In genomic region chr11:116556483-116556882, GRCh38 we compare ENCODE assay signal across 38 cellular contexts.
"Had no signal": no experiment of that assay in that cellular context is flagged by ENCODE, and none has a peak within 500 bp of the region (broad histone marks: within the 10 kb centered on the region; RNA-seq: fewer than 3 reads in every experiment).

No MANE protein-coding gene starts in this region.

- H3K9me3 ChIP-seq: ascending aorta, body of pancreas, breast epithelium had no signal

- H3K4me3 ChIP-seq: ascending aorta, body of pancreas, breast epithelium, cardiac muscle cell had no signal

- H3K4me3 Mint-ChIP-seq: activated naive CD4-positive, alpha-beta T cell treated with anti-CD3 and anti-CD28 coated beads for 36 hours; activated naive CD4-positive, alpha-beta T cell treated with anti-CD3 and anti-CD28 coated beads, Interleukin-2, amount 10 ng/mL, durations not matched to agents 7 days and 5 days; activated naive CD4-positive, alpha-beta T cell treated with anti-CD3 and anti-CD28 coated beads, Interleukin-2, amount 50 U/mL, for 24 hours; activated naive CD8-positive, alpha-beta T cell; activated naive CD8-positive, alpha-beta T cell treated with anti-CD3 and anti-CD28 coated beads for 36 hours; activated naive CD8-positive, alpha-beta T cell treated with anti-CD3 and anti-CD28 coated beads, Interleukin-2, amount 10 ng/mL, durations not matched to agents 7 days and 5 days; activated naive CD8-positive, alpha-beta T cell treated with anti-CD3 and anti-CD28 coated beads, Interleukin-2, amount 50 U/mL, for 24 hours; activated T-cell treated with anti-CD3 and anti-CD28 coated beads, Interleukin-2, amount 50 U/mL, for 24 hours; activated T-cell treated with anti-CD3 and anti-CD28 coated beads, Interleukin-2, amount 50 U/mL, for 4 hours; activated T-cell treated with anti-CD3 and anti-CD28 coated beads, Interleukin-2, amount 50 U/mL, for 72 hours; activated T-helper 1 cell treated with anti-CD3 and anti-CD28 coated beads, Interleukin-12 subunit alpha, Interleukin-12 subunit beta, Interleukin-2, Interleukin-4 antibody, amounts not matched to agents 30 ng/mL and 10 ng/mL and 1 ng/mL, durations not matched to agents 14 hours and 24 hours and 36 hours; activated T-helper 17 cell treated with anti-CD3 and anti-CD28 coated beads, Interleukin-2, amount 50 U/mL, for 72 hours; brain; central memory CD8-positive, alpha-beta T cell had no signal

- H3K27me3 ChIP-seq: ascending aorta, body of pancreas, brain microvascular endothelial cell, breast epithelium, cardiac muscle cell had no signal

- ATAC-seq: activated naive CD4-positive, alpha-beta T cell treated with anti-CD3 and anti-CD28 coated beads, Interleukin-2, amount 50 U/mL, for 72 hours; activated naive CD8-positive, alpha-beta T cell treated with anti-CD3 and anti-CD28 coated beads, Interleukin-2, amount 50 U/mL, for 24 hours; activated T-cell treated with anti-CD3 and anti-CD28 coated beads, Interleukin-2, amount 50 U/mL, for 4 hours; activated T-cell treated with anti-CD3 and anti-CD28 coated beads, Interleukin-2, amount 50 U/mL, for 72 hours; activated T-helper 17 cell treated with anti-CD3 and anti-CD28 coated beads, Interleukin-2, amount 50 U/mL, for 72 hours; body of pancreas had no signal

- H3K27ac Mint-ChIP-seq: activated naive CD4-positive, alpha-beta T cell treated with anti-CD3 and anti-CD28 coated beads for 36 hours; activated naive CD4-positive, alpha-beta T cell treated with anti-CD3 and anti-CD28 coated beads, Interleukin-2, amount 10 ng/mL, durations not matched to agents 7 days and 5 days; activated naive CD4-positive, alpha-beta T cell treated with anti-CD3 and anti-CD28 coated beads, Interleukin-2, amount 50 U/mL, for 24 hours; activated naive CD4-positive, alpha-beta T cell treated with anti-CD3 and anti-CD28 coated beads, Interleukin-2, amount 50 U/mL, for 72 hours; activated naive CD8-positive, alpha-beta T cell; activated naive CD8-positive, alpha-beta T cell treated with anti-CD3 and anti-CD28 coated beads for 36 hours; activated naive CD8-positive, alpha-beta T cell treated with anti-CD3 and anti-CD28 coated beads, Interleukin-2, amount 10 ng/mL, durations not matched to agents 7 days and 5 days; activated naive CD8-positive, alpha-beta T cell treated with anti-CD3 and anti-CD28 coated beads, Interleukin-2, amount 50 U/mL, for 24 hours; activated T-cell treated with anti-CD3 and anti-CD28 coated beads, Interleukin-2, amount 50 U/mL, for 24 hours; activated T-cell treated with anti-CD3 and anti-CD28 coated beads, Interleukin-2, amount 50 U/mL, for 72 hours; activated T-helper 1 cell treated with anti-CD3 and anti-CD28 coated beads, Interleukin-12 subunit alpha, Interleukin-12 subunit beta, Interleukin-2, Interleukin-4 antibody, amounts not matched to agents 30 ng/mL and 10 ng/mL and 1 ng/mL, durations not matched to agents 14 hours and 24 hours and 36 hours; activated T-helper 17 cell treated with anti-CD3 and anti-CD28 coated beads, Interleukin-2, amount 50 U/mL, for 72 hours; activated T-helper 2 cell treated with anti-CD3 and anti-CD28 coated beads, Interferon-gamma antibody, Interleukin-2, Interleukin-4, amounts not matched to agents 10 μg/mL and 5 μg/mL and 100 μg/mL, durations not matched to agents 14 hours and 24 hours and 36 hours; brain had no signal

- H3K36me3 ChIP-seq: ascending aorta, brain microvascular endothelial cell, breast epithelium, cardiac muscle cell had no signal

- FAIRE-seq: bronchial epithelial cell had no signal

- DNase-seq: activated effector memory CD4-positive, alpha-beta T cell treated with anti-CD3 and anti-CD28 coated beads, Interleukin-2, amount 50 U/mL, for 16 hours; activated effector memory CD4-positive, alpha-beta T cell treated with Interleukin-2 at 50 U/mL for 16 hours; activated gamma-delta T cell; activated gamma-delta T cell treated with Interleukin-2 at 50 U/mL for 16 hours; activated naive CD4-positive, alpha-beta T cell; activated naive CD4-positive, alpha-beta T cell treated with anti-CD3 and anti-CD28 coated beads for 36 hours; activated naive CD4-positive, alpha-beta T cell treated with anti-CD3 and anti-CD28 coated beads, Interleukin-2, amount 10 ng/mL, durations not matched to agents 7 days and 5 days; activated naive CD4-positive, alpha-beta T cell treated with anti-CD3 and anti-CD28 coated beads, Interleukin-2, amount 50 U/mL, for 16 hours; activated naive CD4-positive, alpha-beta T cell treated with Interleukin-2 at 50 U/mL for 16 hours; activated naive CD8-positive, alpha-beta T cell treated with anti-CD3 and anti-CD28 coated beads for 36 hours; activated naive CD8-positive, alpha-beta T cell treated with anti-CD3 and anti-CD28 coated beads, Interleukin-2, amount 10 ng/mL, durations not matched to agents 7 days and 5 days; activated naive CD8-positive, alpha-beta T cell treated with anti-CD3 and anti-CD28 coated beads, Interleukin-2, amount 50 U/mL, for 24 hours; activated T-cell treated with anti-CD3 and anti-CD28 coated beads, Interleukin-2, amount 50 U/mL, for 1 hour; activated T-cell treated with anti-CD3 and anti-CD28 coated beads, Interleukin-2, amount 50 U/mL, for 24 hours; activated T-cell treated with anti-CD3 and anti-CD28 coated beads, Interleukin-2, amount 50 U/mL, for 4 hours; activated T-cell treated with anti-CD3 and anti-CD28 coated beads, Interleukin-2, amount 50 U/mL, for 48 hours; activated T-cell treated with anti-CD3 and anti-CD28 coated beads, Interleukin-2, amount 50 U/mL, for 72 hours; amniotic stem cell; amygdala; anterior cingulate cortex; aorta; body of pancreas; brain microvascular endothelial cell; caudate nucleus; central memory CD4-positive, alpha-beta T cell; cerebellar nuclear complex had no signal

- H3K4me1 ChIP-seq: ascending aorta, body of pancreas, breast epithelium had no signal

- H3K36me3 Mint-ChIP-seq: activated naive CD4-positive, alpha-beta T cell treated with anti-CD3 and anti-CD28 coated beads, Interleukin-2, amount 10 ng/mL, durations not matched to agents 7 days and 5 days; activated naive CD4-positive, alpha-beta T cell treated with anti-CD3 and anti-CD28 coated beads, Interleukin-2, amount 50 U/mL, for 24 hours; activated naive CD4-positive, alpha-beta T cell treated with anti-CD3 and anti-CD28 coated beads, Interleukin-2, amount 50 U/mL, for 72 hours; activated naive CD8-positive, alpha-beta T cell; activated naive CD8-positive, alpha-beta T cell treated with anti-CD3 and anti-CD28 coated beads for 36 hours; activated naive CD8-positive, alpha-beta T cell treated with anti-CD3 and anti-CD28 coated beads, Interleukin-2, amount 10 ng/mL, durations not matched to agents 7 days and 5 days; brain had no signal

- H3K4me1 Mint-ChIP-seq: activated naive CD4-positive, alpha-beta T cell treated with anti-CD3 and anti-CD28 coated beads, Interleukin-2, amount 10 ng/mL, durations not matched to agents 7 days and 5 days; activated naive CD4-positive, alpha-beta T cell treated with anti-CD3 and anti-CD28 coated beads, Interleukin-2, amount 50 U/mL, for 24 hours; activated naive CD8-positive, alpha-beta T cell treated with anti-CD3 and anti-CD28 coated beads for 36 hours; activated naive CD8-positive, alpha-beta T cell treated with anti-CD3 and anti-CD28 coated beads, Interleukin-2, amount 10 ng/mL, durations not matched to agents 7 days and 5 days; activated naive CD8-positive, alpha-beta T cell treated with anti-CD3 and anti-CD28 coated beads, Interleukin-2, amount 50 U/mL, for 24 hours; activated T-helper 17 cell treated with anti-CD3 and anti-CD28 coated beads, Interleukin-2, amount 50 U/mL, for 72 hours; central memory CD8-positive, alpha-beta T cell had no signal

- H3K9me3 Mint-ChIP-seq: activated naive CD8-positive, alpha-beta T cell treated with anti-CD3 and anti-CD28 coated beads for 36 hours; activated naive CD8-positive, alpha-beta T cell treated with anti-CD3 and anti-CD28 coated beads, Interleukin-2, amount 10 ng/mL, durations not matched to agents 7 days and 5 days; activated naive CD8-positive, alpha-beta T cell treated with anti-CD3 and anti-CD28 coated beads, Interleukin-2, amount 50 U/mL, for 24 hours; activated T-helper 1 cell treated with anti-CD3 and anti-CD28 coated beads, Interleukin-12 subunit alpha, Interleukin-12 subunit beta, Interleukin-2, Interleukin-4 antibody, amounts not matched to agents 30 ng/mL and 10 ng/mL and 1 ng/mL, durations not matched to agents 14 hours and 24 hours and 36 hours; activated T-helper 2 cell treated with anti-CD3 and anti-CD28 coated beads, Interferon-gamma antibody, Interleukin-2, Interleukin-4, amounts not matched to agents 10 μg/mL and 5 μg/mL and 100 μg/mL, durations not matched to agents 14 hours and 24 hours and 36 hours had no signal

- H3K27ac ChIP-seq: ascending aorta, body of pancreas, brain microvascular endothelial cell, breast epithelium, cardiac muscle cell had no signal
